1 cellular context compared by ENCODE assay signal in genomic region chr22:46233231-46233630, GRCh38.
TF ChIP-seq lines count a peak whose summit lies in the region.

No MANE protein-coding gene starts in this region.

TF ChIP-seq in GM23338, 12 proteins besides CTCF, POLR2A, EP300 and RAD21 (continued from another document):
- no peak for TF ChIP-seq REST (IDR thresholded peaks at IDR 0.05; ENCODE audit: unreplicated experiment)
- TF ChIP-seq ZNF114 (CRISPR knock-in tag; IDR thresholded peaks at IDR 0.05) = no peak
- no peak for TF ChIP-seq POLR2AphosphoS5 (IDR thresholded peaks at IDR 0.05; ENCODE audit: low read depth)
- TF ChIP-seq ZNF331 (CRISPR knock-in tag; IDR thresholded peaks at IDR 0.05; ENCODE audit: low read depth) = no peak
- TF ChIP-seq ETS1 (IDR thresholded peaks at IDR 0.05) = no peak
- TF ChIP-seq CREB1 (CRISPR knock-in tag; IDR thresholded peaks at IDR 0.05; ENCODE audit: low read depth) = no peak
- TF ChIP-seq ZNF462 (CRISPR knock-in tag; IDR thresholded peaks at IDR 0.05) = no peak
- no peak for TF ChIP-seq EZH2phosphoT487 (IDR thresholded peaks at IDR 0.05; ENCODE audit: unreplicated experiment)
- no peak for TF ChIP-seq EZH2 (IDR thresholded peaks at IDR 0.05; ENCODE audit: low read depth, unreplicated experiment)
- TF ChIP-seq STAT1 (IDR thresholded peaks at IDR 0.05; ENCODE audit: unreplicated experiment) = no peak
TF ChIP-seq in GM23338: peak in this region for 0.
